1 cellular context compared by ENCODE assay signal in genomic region chr20:4129278-4129677, GRCh38.
A peak's percentile ranks its signal among the peaks of the same experiment; 100 is the strongest.
TF ChIP-seq lines count a peak whose summit lies in the region.

No MANE protein-coding gene starts in this region.

TF ChIP-seq in A549, 52 proteins besides CTCF, POLR2A, EP300 and RAD21 (continued from another document):
- TF ChIP-seq MAX (IDR thresholded peaks at IDR 0.05): peak; percentile 39; the same call in 1 of the 2 replicates
- peak in 1 of 2 experiments; percentile 90; a peak in 3 of 4 replicates for TF ChIP-seq CEBPB (IDR thresholded peaks at IDR 0.05)
- peak; percentile 25; the same call in 1 of the 2 replicates for TF ChIP-seq JUNB (IDR thresholded peaks at IDR 0.05)
